ENCODE assay signal across 9 cellular contexts in genomic region chr14:91980157-91980556, GRCh38. TPM values are rescaled to one million over a fixed set of nuclear protein-coding genes. Genes with fewer than 3 reads are reported as not detected.
DNase-seq lines count a peak whose midpoint lies in the region; ATAC-seq, FAIRE-seq and TF ChIP-seq lines count a peak whose summit lies in the region.
"Had no signal": no experiment of that assay in that cellular context is flagged by ENCODE, and none has a peak within 500 bp of the region (broad histone marks: within the 10 kb centered on the region; RNA-seq: fewer than 3 reads in every experiment).

No MANE protein-coding gene starts in this region.

- TF ChIP-seq RAD21 in HCT116 (IDR thresholded peaks at IDR 0.05; ENCODE audit: low read depth), result no peak

- H3K9me2 ChIP-seq in HCT116 (ENCODE audit: insufficient read depth), result no peaks in the 10 kb centered on the region

- BruUV-seq in HCT116 (replicated peaks; lab: Mats Ljungman, UMichigan), result no TSS peak

- H3K27me3 ChIP-seq in HCT116 (ENCODE audit: insufficient read depth, low read length), result no peaks in the 10 kb centered on the region
- H3K27me3 ChIP-seq: heart left ventricle had no signal

- H3K36me3 ChIP-seq in HCT116 (ENCODE audit: control insufficient read depth in 1 of 2, insufficient read depth in 2 of 2, low read length in 2 of 2), result no peaks in the 10 kb centered on the region; a peak in 2 of 4 replicates

- no peaks in the 10 kb centered on the region for H3K79me2 ChIP-seq in HCT116 (ENCODE audit: insufficient read depth, low read length)

- H3K4me2 ChIP-seq in HCT116 (ENCODE audit: low read length), result peak overlapping the region; percentile 16; the same call in 1 of the 2 replicates

- H3K4me3 ChIP-seq in HCT116 (replicated peaks in 1 of 2; ENCODE audit: low read depth in 1 of 2, low read length in 2 of 2) (no peak overlapping the region), fibroblast of villous mesenchyme (ENCODE audit: low read depth, low read length) (no peak overlapping the region)
- H3K4me3 ChIP-seq: heart left ventricle had no signal

- intact Hi-C loops in HCT116 (cut with micrococcal nuclease), result no loop called here

- CTCF ChIA-PET in HCT116 (lab: Charles Lee), result interaction anchor here (1.1 to 2.2 kb wide), 2 partner anchors 17 to 68 kb away, joined by 3 to 10 read pairs; no protein-coding TSS in a partner anchor

- TF ChIP-seq CTCF in HCT116 (IDR thresholded peaks at IDR 0.05 in 2 of 3, conservative IDR thresholded peaks at IDR 0.05 in 1 of 3; ENCODE audit: borderline replicate concordance in 1 of 3, insufficient read depth in 1 of 3, low read depth in 2 of 3, low read length in 2 of 3) (no peak), fibroblast of villous mesenchyme (IDR thresholded peaks at IDR 0.05; ENCODE audit: insufficient read depth, low read depth, low read length) (no peak)

- ATAC-seq in HCT116, result peak; percentile 76

- TF ChIP-seq POLR2A in HCT116 (IDR thresholded peaks at IDR 0.05; ENCODE audit: borderline replicate concordance, extremely low read depth, insufficient read depth, insufficient read length), result no peak

- no peak overlapping the region for H2AFZ ChIP-seq in HCT116 (ENCODE audit: low read depth, low read length, poor library complexity, severe bottlenecking)

- H3K9me3 ChIP-seq in HCT116 (ENCODE audit: control insufficient read depth in 1 of 2, insufficient read depth in 1 of 2, low read depth in 1 of 2, low read length in 2 of 2), result no peaks in the 10 kb centered on the region
- H3K9me3 ChIP-seq: heart left ventricle had no signal

- no peaks in the 10 kb centered on the region for H4K20me1 ChIP-seq in HCT116 (ENCODE audit: insufficient read depth)

- FAIRE-seq in RCC 7860 (lab: Jason Lieb, UNC), result peak; percentile 92

- H3K9ac ChIP-seq in HCT116 (ENCODE audit: low read length), result no peak overlapping the region

- RAD21 ChIA-PET in HCT116 (lab: Charles Lee; ENCODE audit: low non-redundant PET in 1 of 2, low total read pairs in 2 of 2, uncharacterized antibody in 2 of 2, unreplicated experiment in 2 of 2), result no interaction called here

- POLR2A ChIA-PET in HCT116 (lab: Charles Lee), result no interaction called here

- H3K27ac ChIP-seq in HCT116 (ENCODE audit: low read depth, low read length), result peak overlapping the region; percentile 26; the same call in 1 of the 2 replicates

- DNase-seq in ELR (ENCODE audit: low read depth) (peak; percentile 98), HCT116 (ENCODE audit: low read depth, low spot score) (peak; percentile 75), RCC 7860 (ENCODE audit: low spot score) (peak; percentile 74), fibroblast of villous mesenchyme (ENCODE audit: low read depth) (peak; percentile 86), NCI-H1930 (lab: John Stamatoyannopoulos, UW) (no peak), NCI-H2081 treated with DMSO at 0.1 percent for 48 hours (lab: John Stamatoyannopoulos, UW) (no peak), KG1 (lab: John Stamatoyannopoulos, UW) (no peak)
- no peak for DNase-seq in stimulated activated naive CD4-positive, alpha-beta T cell (lab: John Stamatoyannopoulos, UW)
- DNase-seq: heart left ventricle had no signal

- peaks cover 0 to 10% of the 10 kb centered on the region in 2 experiments; a peak in 3 of 4 replicates for H3K4me1 ChIP-seq in HCT116 (ENCODE audit: control insufficient read depth in 1 of 2, insufficient read depth in 2 of 2, low read length in 2 of 2)

TF ChIP-seq in HCT116, 20 proteins besides CTCF, POLR2A, EP300 and RAD21:
- 0 out of 2 replicates have a peak, but pooled peaks have one; percentile 46 for TF ChIP-seq SRF (IDR thresholded peaks at IDR 0.05; ENCODE audit: low read depth)
- peak; percentile 67 for TF ChIP-seq SP1 (IDR thresholded peaks at IDR 0.05; ENCODE audit: low read depth)
- TF ChIP-seq TCF7L2 (IDR thresholded peaks at IDR 0.05; ENCODE audit: borderline replicate concordance, extremely low read depth, insufficient read depth, insufficient read length), result peak; percentile 21
- TF ChIP-seq CBX3 (IDR thresholded peaks at IDR 0.05; ENCODE audit: low read depth), result peak; percentile 80; the same call in 1 of the 2 replicates
- TF ChIP-seq REST (IDR thresholded peaks at IDR 0.05; ENCODE audit: low read depth), result no peak
- TF ChIP-seq CEBPB (IDR thresholded peaks at IDR 0.05; ENCODE audit: low read depth), result peak; percentile 55
- TF ChIP-seq ATF3 (IDR thresholded peaks at IDR 0.05), result 0 out of 2 replicates have a peak, but pooled peaks have one; percentile 43
- TF ChIP-seq SIN3A (IDR thresholded peaks at IDR 0.05; ENCODE audit: low read depth), result peak; percentile 61; the same call in 1 of the 2 replicates
- peak; percentile 87 for TF ChIP-seq FOSL1 (IDR thresholded peaks at IDR 0.05; ENCODE audit: low read depth)
- TF ChIP-seq EZH2 (IDR thresholded peaks at IDR 0.05), result no peak
- TF ChIP-seq EZH2phosphoT487 (IDR thresholded peaks at IDR 0.05; ENCODE audit: borderline replicate concordance), result no peak
- TF ChIP-seq JUND (IDR thresholded peaks at IDR 0.05), result peak; percentile 81

RNA-seq across cellular contexts. Expression of gene FBLN5, which starts 32.7 kb away (rescaled TPM):
- total RNA-seq in HCT116 (2021; ENCODE audit: unreplicated experiment), result 3.3 TPM
- polyA plus RNA-seq in HCT116 (2012), result 1.9 and 2.6 TPM in 2 replicates
- 77.7 and 85.0 TPM in 2 replicates for total RNA-seq in fibroblast of villous mesenchyme

RNA-seq across cellular contexts. Expression of gene TRIP11, which starts 59.7 kb away (rescaled TPM):
- total RNA-seq in HCT116 (2021; ENCODE audit: unreplicated experiment) (37.4 TPM), fibroblast of villous mesenchyme (28.7 and 45.3 TPM in 2 replicates)
- 6.1 and 6.2 TPM in 2 replicates for polyA plus RNA-seq in HCT116 (2012)

Comparison
In these comparisons a context has a peak if more than half of its experiments do, and no peak if none do; other contexts are left out.
1. DNase-seq: peak in ELR (single experiment), HCT116 (single experiment), RCC 7860 (single experiment) and fibroblast of villous mesenchyme (single experiment); none in NCI-H1930 (0 of 2), stimulated activated naive CD4-positive, alpha-beta T cell (0 of 6), NCI-H2081 treated with DMSO at 0.1 percent for 48 hours (single experiment) and KG1 (single experiment).
2. RNA of gene FBLN5, which starts 32.7 kb away (total RNA-seq): 77.7 to 85.0 TPM in fibroblast of villous mesenchyme; 3.3 TPM in HCT116 (single experiment); every median in the first group is over 10 times any median in the second.